In the genomic region with DNA sequence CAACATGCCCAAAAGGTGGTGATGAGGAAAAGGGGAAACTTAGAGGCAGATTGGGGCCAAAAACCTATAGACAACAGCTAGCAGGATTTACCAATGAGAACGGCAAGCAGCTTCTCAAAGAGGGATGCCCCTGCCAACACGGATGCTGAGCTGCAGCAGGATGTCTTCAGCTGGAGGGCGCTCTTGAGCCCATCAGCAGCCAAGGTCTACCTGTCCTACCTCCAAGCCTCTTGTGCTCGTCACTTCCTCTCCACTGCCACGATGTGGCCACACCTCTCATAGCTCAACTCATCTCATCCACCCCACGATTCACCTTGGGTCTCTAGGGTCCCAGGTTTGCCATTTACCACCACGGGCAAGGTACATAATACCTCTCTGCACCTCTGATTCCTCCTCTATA, we compare ENCODE assay signal across 11 cellular contexts. TPM values are rescaled to one million over a fixed set of nuclear protein-coding genes. Genes with fewer than 3 reads are reported as not detected.
DNase-seq lines count a peak whose midpoint lies in the region; ATAC-seq and TF ChIP-seq lines count a peak whose summit lies in the region.
"Had no signal": no experiment of that assay in that cellular context is flagged by ENCODE, and none has a peak within 500 bp of the region (broad histone marks: within the 10 kb centered on the region; RNA-seq: fewer than 3 reads in every experiment).

No MANE protein-coding gene starts in this region.

- H3F3A ChIP-seq in OCI-LY1 (ENCODE audit: insufficient read depth, low read length), result no peaks in the 10 kb centered on the region

- TF ChIP-seq CTCF in GM12873 (IDR thresholded peaks at IDR 0.05; ENCODE audit: insufficient read depth, low read depth, low read length, missing control alignments), result peak; percentile 44
- peak; percentile 27; the same call in 1 of the 2 replicates for TF ChIP-seq CTCF in OCI-LY1 (IDR thresholded peaks at IDR 0.05; ENCODE audit: low read length)
- TF ChIP-seq CTCF in epithelial cell of proximal tubule (conservative IDR thresholded peaks at IDR 0.05; ENCODE audit: low read depth, low read length), result peak; percentile 29
- peak; percentile 44 for TF ChIP-seq CTCF in progenitor cell of endocrine pancreas (IDR thresholded peaks at IDR 0.05; ENCODE audit: unreplicated experiment)

- H2AFZ ChIP-seq in OCI-LY1 (ENCODE audit: low read length), result no peak overlapping the region

- H3K4me2 ChIP-seq in OCI-LY1 (ENCODE audit: low read length), result no peak overlapping the region

- H3K27ac Mint-ChIP-seq in progenitor cell of endocrine pancreas, result peak overlapping the region; percentile 97
- no peak overlapping the region for H3K27ac Mint-ChIP-seq in T-helper 17 cell
- H3K27ac Mint-ChIP-seq: activated T-helper 17 cell treated with anti-CD3 and anti-CD28 coated beads, Interleukin-2, amount 50 U/mL, for 72 hours had no signal

- H3K36me3 ChIP-seq in OCI-LY1 (ENCODE audit: insufficient read depth, low read length), result no peaks in the 10 kb centered on the region

- H3K9me2 ChIP-seq in OCI-LY1 (ENCODE audit: low read depth, low read length), result no peaks in the 10 kb centered on the region

- H3K9me3 Mint-ChIP-seq in progenitor cell of endocrine pancreas (ENCODE audit: low read depth), result no peaks in the 10 kb centered on the region
- H3K9me3 Mint-ChIP-seq: activated T-helper 17 cell treated with anti-CD3 and anti-CD28 coated beads, Interleukin-2, amount 50 U/mL, for 72 hours; central memory CD8-positive, alpha-beta T cell; neural crest cell had no signal

- DNase-seq in epithelial cell of proximal tubule (ENCODE audit: low read depth) (no peak), progenitor cell of endocrine pancreas (ENCODE audit: low spot score, unreplicated experiment) (no peak), T-helper 17 cell (no peak), anterior cingulate cortex (lab: John Stamatoyannopoulos, UW) (no peak)

- H3K4me3 ChIP-seq in OCI-LY1 (ENCODE audit: low read depth, low read length, poor library complexity, severe bottlenecking) (no peak overlapping the region), epithelial cell of proximal tubule (ENCODE audit: low read depth, low read length) (no peak overlapping the region)

- H3K4me1 Mint-ChIP-seq in progenitor cell of endocrine pancreas (ENCODE audit: low read depth) (peaks cover 82% of the 10 kb centered on the region), T-helper 17 cell (no peaks in the 10 kb centered on the region)

- H3K27me3 ChIP-seq in OCI-LY1 (ENCODE audit: insufficient read depth, low read length), result no peaks in the 10 kb centered on the region

- H3K4me3 Mint-ChIP-seq in progenitor cell of endocrine pancreas (ENCODE audit: low read depth) (no peak overlapping the region), T-helper 17 cell (no peak overlapping the region)
- H3K4me3 Mint-ChIP-seq: activated T-helper 17 cell treated with anti-CD3 and anti-CD28 coated beads, Interleukin-2, amount 50 U/mL, for 72 hours; central memory CD8-positive, alpha-beta T cell had no signal

- H3K4me1 ChIP-seq in OCI-LY1 (ENCODE audit: insufficient read depth, low read length, severe bottlenecking), result no peaks in the 10 kb centered on the region

- no peak overlapping the region for H3K27ac ChIP-seq in OCI-LY1 (ENCODE audit: low read depth, low read length, poor library complexity, severe bottlenecking)

- H3K9me3 ChIP-seq in OCI-LY1 (ENCODE audit: low read length), result no peaks in the 10 kb centered on the region
- H3K9me3 ChIP-seq in T-helper 17 cell (ENCODE audit: control insufficient read depth, low read length, poor library complexity, severe bottlenecking), result no peaks in the 10 kb centered on the region

- no peaks in the 10 kb centered on the region for H3K27me3 Mint-ChIP-seq in progenitor cell of endocrine pancreas
- peaks cover 5% of the 10 kb centered on the region for H3K27me3 Mint-ChIP-seq in T-helper 17 cell
- H3K27me3 Mint-ChIP-seq: activated T-helper 17 cell treated with anti-CD3 and anti-CD28 coated beads, Interleukin-2, amount 50 U/mL, for 72 hours; central memory CD8-positive, alpha-beta T cell had no signal

- H4K20me1 ChIP-seq in OCI-LY1 (ENCODE audit: insufficient read depth, low read length), result no peaks in the 10 kb centered on the region

- no peak overlapping the region for H3K9ac ChIP-seq in OCI-LY1 (ENCODE audit: low read length)

- H3K36me3 Mint-ChIP-seq in progenitor cell of endocrine pancreas (ENCODE audit: insufficient read depth), result no peaks in the 10 kb centered on the region
- H3K36me3 Mint-ChIP-seq in T-helper 17 cell (ENCODE audit: low read depth), result no peaks in the 10 kb centered on the region

- no peaks in the 10 kb centered on the region for H3K79me2 ChIP-seq in OCI-LY1 (ENCODE audit: insufficient read depth, low read length)

- ATAC-seq in SK-N-SH treated with all-trans-retinoic acid at 6 μM for 48 hours (no peak), T-helper 17 cell (no peak), HG02571 (IDR thresholded peaks at IDR 0.05; ENCODE audit: unreplicated experiment) (no peak)
- ATAC-seq: activated T-helper 17 cell treated with anti-CD3 and anti-CD28 coated beads, Interleukin-2, amount 50 U/mL, for 72 hours had no signal

TF ChIP-seq in SK-N-SH treated with all-trans-retinoic acid at 6 μM for 48 hours, 23 proteins besides CTCF, POLR2A, EP300 and RAD21:
- TF ChIP-seq TCF4 (CRISPR knock-in tag; IDR thresholded peaks at IDR 0.05; ENCODE audit: borderline replicate concordance), result no peak
- no peak for TF ChIP-seq CSDC2 (CRISPR knock-in tag; IDR thresholded peaks at IDR 0.05)
- TF ChIP-seq ARNTL (CRISPR knock-in tag; IDR thresholded peaks at IDR 0.05; ENCODE audit: borderline replicate concordance, low read depth), result no peak
- TF ChIP-seq ZFP3 (CRISPR knock-in tag; IDR thresholded peaks at IDR 0.05), result no peak
- TF ChIP-seq ESRRG (CRISPR knock-in tag; IDR thresholded peaks at IDR 0.05), result no peak
- TF ChIP-seq, protein P1, sequence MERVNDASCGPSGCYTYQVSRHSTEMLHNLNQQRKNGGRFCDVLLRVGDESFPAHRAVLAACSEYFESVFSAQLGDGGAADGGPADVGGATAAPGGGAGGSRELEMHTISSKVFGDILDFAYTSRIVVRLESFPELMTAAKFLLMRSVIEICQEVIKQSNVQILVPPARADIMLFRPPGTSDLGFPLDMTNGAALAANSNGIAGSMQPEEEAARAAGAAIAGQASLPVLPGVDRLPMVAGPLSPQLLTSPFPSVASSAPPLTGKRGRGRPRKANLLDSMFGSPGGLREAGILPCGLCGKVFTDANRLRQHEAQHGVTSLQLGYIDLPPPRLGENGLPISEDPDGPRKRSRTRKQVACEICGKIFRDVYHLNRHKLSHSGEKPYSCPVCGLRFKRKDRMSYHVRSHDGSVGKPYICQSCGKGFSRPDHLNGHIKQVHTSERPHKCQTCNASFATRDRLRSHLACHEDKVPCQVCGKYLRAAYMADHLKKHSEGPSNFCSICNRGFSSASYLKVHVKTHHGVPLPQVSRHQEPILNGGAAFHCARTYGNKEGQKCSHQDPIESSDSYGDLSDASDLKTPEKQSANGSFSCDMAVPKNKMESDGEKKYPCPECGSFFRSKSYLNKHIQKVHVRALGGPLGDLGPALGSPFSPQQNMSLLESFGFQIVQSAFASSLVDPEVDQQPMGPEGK (CRISPR knock-in tag; IDR thresholded peaks at IDR 0.05; ENCODE audit: borderline replicate concordance), result no peak

RNA-seq across cellular contexts. Expression of gene DLG5, which starts 36.5 kb away (rescaled TPM):
- total RNA-seq in epithelial cell of proximal tubule, result 23.4 and 25.8 TPM in 2 replicates
- total RNA-seq in progenitor cell of endocrine pancreas, result 132 and 149 TPM in 2 replicates
- total RNA-seq in T-helper 17 cell, result 10 to 100 TPM in 1 of 2 donors, 1 to 10 TPM in 1; 9.7 to 13.1 TPM
